ENCODE assay signal across 23 cellular contexts in genomic region chr14:38663382-38663781, GRCh38.
"Had no signal": no experiment of that assay in that cellular context is flagged by ENCODE, and none has a peak within 500 bp of the region (broad histone marks: within the 10 kb centered on the region; RNA-seq: fewer than 3 reads in every experiment).

No MANE protein-coding gene starts in this region.

- H3K9ac ChIP-seq: SK-N-SH had no signal

- ATAC-seq: Panc1, Right ventricle myocardium inferior had no signal

- H3K27ac ChIP-seq: PC-9, RWPE1, SJSA1 had no signal

- H2AFZ ChIP-seq: PC-9 had no signal

- H3K27me3 ChIP-seq: SJSA1 had no signal

- H3K4me3 ChIP-seq: PC-9, SJSA1 had no signal

- H3K4me2 ChIP-seq: PC-9, SK-N-SH had no signal

- FAIRE-seq: RCC 7860 had no signal

- DNase-seq: MM.1S, MV-4-11, NCI-H1092, NCI-H1436 treated with DMSO at 0.1 percent for 48 hours, NCI-H1694 treated with DMSO at 0.1 percent for 48 hours, NCI-H187 treated with DMSO at 0.1 percent for 48 hours, NCI-H2029, NCI-H2171 treated with DMSO at 0.1 percent for 48 hours, NCI-H2227 treated with DMSO at 0.1 percent for 48 hours, NCI-H345, NCI-H446, NCI-H524 treated with DMSO at 0.1 percent for 48 hours, NCI-H526 treated with DMSO at 0.1 percent for 48 hours, SIG-M5, SK-N-SH, SW 1271, T-helper 1 cell had no signal

- H3K9me3 ChIP-seq: SJSA1, SK-N-SH had no signal

- H3K36me3 ChIP-seq: SJSA1 had no signal

- H3K4me1 ChIP-seq: SJSA1 had no signal
